2 cellular contexts compared by ENCODE assay signal in genomic region chr10:117783698-117784395, GRCh38.
A peak's percentile ranks its signal among the peaks of the same experiment; 100 is the strongest.
TF ChIP-seq lines count a peak whose summit lies in the region.

No MANE protein-coding gene starts in this region.

TF ChIP-seq in A549, 52 proteins besides CTCF, POLR2A, EP300 and RAD21:
- TF ChIP-seq ZNF302 (CRISPR knock-in tag; IDR thresholded peaks at IDR 0.05) (no peak), PBX3 (IDR thresholded peaks at IDR 0.05) (no peak), MAFK (IDR thresholded peaks at IDR 0.05; ENCODE audit: partially characterized antibody) (peak; percentile 31), MAX (IDR thresholded peaks at IDR 0.05) (no peak)

TF ChIP-seq in H1, 55 proteins besides CTCF, POLR2A, EP300 and RAD21:
- TF ChIP-seq SP1 (IDR thresholded peaks at IDR 0.05; ENCODE audit: low read depth, low read length): no peak
- TF ChIP-seq TAF1 (IDR thresholded peaks at IDR 0.05; ENCODE audit: low read depth, low read length): no peak
- no peak for TF ChIP-seq KDM4A (IDR thresholded peaks at IDR 0.05; ENCODE audit: low read depth, low read length, severe bottlenecking)
- no peak for TF ChIP-seq SUZ12 (IDR thresholded peaks at IDR 0.05; ENCODE audit: low read length)
- no peak for TF ChIP-seq RNF2 (IDR thresholded peaks at IDR 0.05; ENCODE audit: borderline replicate concordance, low read depth, low read length, missing control alignments, poor library complexity, severe bottlenecking)
- TF ChIP-seq POU5F1 (IDR thresholded peaks at IDR 0.05; ENCODE audit: low read depth, low read length): no peak
- TF ChIP-seq HDAC2 (IDR thresholded peaks at IDR 0.05; ENCODE audit: borderline replicate concordance in 1 of 2, low read depth in 2 of 2, low read length in 2 of 2): no peak
- TF ChIP-seq TEAD4 (IDR thresholded peaks at IDR 0.05; ENCODE audit: low read depth, low read length): no peak
- no peak for TF ChIP-seq CTBP2 (IDR thresholded peaks at IDR 0.05; ENCODE audit: borderline replicate concordance, insufficient read depth, insufficient read length, low read length)
- no peak for TF ChIP-seq USF2 (IDR thresholded peaks at IDR 0.05; ENCODE audit: low read length)
- TF ChIP-seq NRF1 (IDR thresholded peaks at IDR 0.05; ENCODE audit: low read depth, low read length): no peak
- no peak for TF ChIP-seq CREB1 (IDR thresholded peaks at IDR 0.05)
- TF ChIP-seq MAX (IDR thresholded peaks at IDR 0.05): no peak
- no peak for TF ChIP-seq SP2 (IDR thresholded peaks at IDR 0.05; ENCODE audit: low read length)
- TF ChIP-seq PHF8 (conservative IDR thresholded peaks at IDR 0.05; ENCODE audit: low read depth, low read length): no peak
- no peak for TF ChIP-seq CBX5 (IDR thresholded peaks at IDR 0.05; ENCODE audit: low read depth, low read length)
- no peak for TF ChIP-seq RFX5 (IDR thresholded peaks at IDR 0.05; ENCODE audit: borderline replicate concordance, low read depth, low read length)
